Comparison of ENCODE assay signal across 7 cellular contexts in the genomic region with DNA sequence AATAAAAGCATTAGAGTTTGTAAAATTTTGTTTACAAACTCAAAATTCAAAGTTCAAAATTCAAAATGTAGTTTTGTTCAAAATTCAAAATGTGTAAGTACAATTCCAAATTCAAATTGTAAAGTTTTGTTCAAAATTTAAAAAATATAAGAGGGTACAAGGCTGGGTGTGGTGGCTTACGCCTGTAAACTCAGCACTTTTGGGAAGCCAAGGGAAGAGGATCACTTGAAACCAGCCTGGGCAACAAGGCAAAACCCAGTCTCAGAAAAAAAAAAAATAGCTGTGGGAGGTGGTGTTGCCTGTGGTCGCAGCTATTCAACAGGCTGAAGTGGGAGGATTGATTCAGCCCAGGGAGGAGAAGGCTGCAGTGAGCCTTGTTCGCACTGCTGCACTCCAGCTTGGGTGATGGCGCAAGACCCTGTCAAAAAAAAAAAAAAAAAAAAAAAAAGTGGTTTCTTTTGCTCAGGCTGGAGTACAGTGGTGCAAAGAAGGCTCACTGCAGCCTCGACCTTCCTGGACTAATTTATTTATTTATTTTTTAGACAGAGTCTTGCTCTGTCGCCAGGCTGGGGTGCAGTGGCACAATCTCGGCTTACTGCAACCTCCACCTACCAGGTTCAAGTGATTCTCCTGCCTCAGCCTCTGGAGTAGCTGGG. TPM values are rescaled to one million over a fixed set of nuclear protein-coding genes. Genes with fewer than 3 reads are reported as not detected.
DNase-seq lines count a peak whose midpoint lies in the region; ATAC-seq and TF ChIP-seq lines count a peak whose summit lies in the region.
"Had no signal": no experiment of that assay in that cellular context is flagged by ENCODE, and none has a peak within 500 bp of the region (broad histone marks: within the 10 kb centered on the region; RNA-seq: fewer than 3 reads in every experiment).

No MANE protein-coding gene starts in this region.

- H3K4me1 Mint-ChIP-seq in CD8-positive, alpha-beta T cell (ENCODE audit: low read depth) = peaks cover 8% of the 10 kb centered on the region
- peaks cover 26% of the 10 kb centered on the region for H3K4me1 Mint-ChIP-seq in osteocyte (ENCODE audit: unreplicated experiment)

- intact Hi-C loops in CD8-positive, alpha-beta T cell (cut with DNase I, micrococcal nuclease) = no loop called here

- TF ChIP-seq CTCF in lung (IDR thresholded peaks at IDR 0.05; ENCODE audit: control extremely low read depth, extremely low read depth) = no peak
- TF ChIP-seq CTCF in CD8-positive, alpha-beta T cell (IDR thresholded peaks at IDR 0.05) = no peak
- TF ChIP-seq CTCF in osteocyte (IDR thresholded peaks at IDR 0.05) = no peak

- no peaks in the 10 kb centered on the region for H3K9me3 Mint-ChIP-seq in CD8-positive, alpha-beta T cell
- no peaks in the 10 kb centered on the region for H3K9me3 Mint-ChIP-seq in osteocyte (ENCODE audit: unreplicated experiment)

- H3K27me3 ChIP-seq in GM23248 (replicated peaks; ENCODE audit: insufficient read depth) (no peaks in the 10 kb centered on the region), lung (ENCODE audit: control insufficient read depth, insufficient read depth) (no peaks in the 10 kb centered on the region)
- no peaks in the 10 kb centered on the region for H3K27me3 ChIP-seq in CD8-positive, alpha-beta T cell (ENCODE audit: insufficient read depth, low read length)

- DNase-seq in GM23248 = peak; percentile 87
- peak; percentile 82 for DNase-seq in RPMI7951 (ENCODE audit: low read depth)
- DNase-seq in lung (ENCODE audit: low spot score) = no peak
- DNase-seq in CD8-positive, alpha-beta T cell = no peak
- no peak for DNase-seq in osteocyte (ENCODE audit: extremely low spot score, unreplicated experiment)
- DNase-seq: heart right ventricle had no signal

- no peaks in the 10 kb centered on the region for H3K36me3 Mint-ChIP-seq in CD8-positive, alpha-beta T cell
- H3K36me3 Mint-ChIP-seq in osteocyte (ENCODE audit: unreplicated experiment) = peaks cover 1% of the 10 kb centered on the region

- peaks cover 10% of the 10 kb centered on the region for H3K27me3 Mint-ChIP-seq in CD8-positive, alpha-beta T cell (ENCODE audit: low read depth)
- H3K27me3 Mint-ChIP-seq in osteocyte (ENCODE audit: unreplicated experiment) = peaks cover 4% of the 10 kb centered on the region

- H3K9me2 ChIP-seq in GM23248 (ENCODE audit: insufficient read depth) = no peaks in the 10 kb centered on the region

- H3K4me1 ChIP-seq in GM23248 (ENCODE audit: insufficient read depth) = peaks cover 49% of the 10 kb centered on the region
- H3K4me1 ChIP-seq in lung (ENCODE audit: control insufficient read depth in 2 of 2, insufficient read depth in 2 of 2, low read length in 2 of 2) = peaks cover 0 to 1% of the 10 kb centered on the region in 2 donors
- peaks cover 8% of the 10 kb centered on the region for H3K4me1 ChIP-seq in CD8-positive, alpha-beta T cell (ENCODE audit: insufficient read depth, low read length)

- H3K4me2 ChIP-seq in GM23248 (ENCODE audit: unreplicated experiment) = no peak overlapping the region

- no peak overlapping the region for H3K4me3 ChIP-seq in GM23248
- no peak overlapping the region for H3K4me3 ChIP-seq in lung
- no peak overlapping the region for H3K4me3 ChIP-seq in CD8-positive, alpha-beta T cell (ENCODE audit: low read depth, low read length)
- H3K4me3 ChIP-seq: heart right ventricle had no signal

- in situ Hi-C loops in GM23248 (cut with MboI) = no loop called here

- H3F3A ChIP-seq in GM23248 (ENCODE audit: insufficient read depth) = peaks cover 25% of the 10 kb centered on the region

- H3K27ac ChIP-seq in GM23248 (0 out of 2 replicates have a peak overlapping the region, but pooled peaks have one; percentile 31), lung (ENCODE audit: low read depth in 1 of 2, low read length in 1 of 2) (no peak overlapping the region)
- H3K27ac ChIP-seq in CD8-positive, alpha-beta T cell (ENCODE audit: low read depth, low read length) = no peak overlapping the region
- H3K27ac ChIP-seq: heart right ventricle had no signal

- ATAC-seq in lung (ENCODE audit: insufficient read depth, low FRiP score) = peak; percentile 66
- no peak for ATAC-seq in CD8-positive, alpha-beta T cell
- ATAC-seq in HG03442 (IDR thresholded peaks at IDR 0.05; ENCODE audit: unreplicated experiment) = no peak

- WGBS in GM23248 (ENCODE audit: low coverage in 1 of 2, low lambda C conversion rate in 2 of 2, missing lambda C conversion rate in 2 of 2), 2 experiments = 26% methylated on average over 7 of the region's 7 CpGs
- 40 to 42% methylated on average over 7 of the region's 7 CpGs for WGBS in lung, 2 donors

- H4K20me1 ChIP-seq in GM23248 (ENCODE audit: insufficient read depth) = no peaks in the 10 kb centered on the region

- no peaks in the 10 kb centered on the region for H3K9me3 ChIP-seq in GM23248 (ENCODE audit: low read depth)
- no peaks in the 10 kb centered on the region for H3K9me3 ChIP-seq in lung (ENCODE audit: control insufficient read depth in 2 of 2, insufficient read depth in 1 of 2, low read length in 1 of 2)
- no peaks in the 10 kb centered on the region for H3K9me3 ChIP-seq in CD8-positive, alpha-beta T cell (ENCODE audit: low read length)
- H3K9me3 ChIP-seq: heart right ventricle had no signal

- no peaks in the 10 kb centered on the region for H3K79me2 ChIP-seq in GM23248 (ENCODE audit: insufficient read depth)

- H2AFZ ChIP-seq in GM23248 = no peak overlapping the region

- POLR2A ChIA-PET in CD8-positive, alpha-beta T cell (lab: Charles Lee) = interaction anchor here (0.6 to 0.7 kb wide), 2 partner anchors 47 to 1251 kb away, joined by 3 read pairs; no protein-coding TSS in a partner anchor

- no peaks in the 10 kb centered on the region for H3K36me3 ChIP-seq in GM23248 (ENCODE audit: low read depth)
- no peaks in the 10 kb centered on the region for H3K36me3 ChIP-seq in lung (ENCODE audit: control insufficient read depth in 2 of 2, insufficient read depth in 2 of 2, low read length in 2 of 2)
- no peaks in the 10 kb centered on the region for H3K36me3 ChIP-seq in CD8-positive, alpha-beta T cell (ENCODE audit: insufficient read depth, low read length)
- H3K36me3 ChIP-seq: heart right ventricle had no signal

- H3K9ac ChIP-seq in GM23248 = no peak overlapping the region

- no peak overlapping the region for H3K27ac Mint-ChIP-seq in CD8-positive, alpha-beta T cell
- no peak overlapping the region for H3K27ac Mint-ChIP-seq in osteocyte (ENCODE audit: unreplicated experiment)

- CTCF ChIA-PET in CD8-positive, alpha-beta T cell (lab: Charles Lee) = interaction anchor here (2.0 kb wide), 1 partner anchor 44 kb away, joined by 4 read pairs; no protein-coding TSS in a partner anchor

- H3K4me3 Mint-ChIP-seq in CD8-positive, alpha-beta T cell = no peak overlapping the region
- H3K4me3 Mint-ChIP-seq in osteocyte (ENCODE audit: unreplicated experiment) = no peak overlapping the region

RNA-seq across cellular contexts. Expression of a gene that starts 5.4 kb away (rescaled TPM):
- 2.0 and 6.1 TPM in 2 replicates for total RNA-seq in GM23248 (2014; rRNA removed; shearing (Covaris generic))
- polyA plus RNA-seq in GM23248 (2016; fragmentation: Nextera tagmentation; extraction: Ambion mirVana) = not detected in 2 replicates
- 1.2 and 1.4 TPM in 2 replicates for total RNA-seq in RPMI7951 (2014; rRNA removed; shearing (Covaris generic))
- total RNA-seq in lung = 1 to 10 TPM; 6.4 to 7.3 TPM
- 1 to 10 TPM; 2.8 to 3.9 TPM for polyA plus RNA-seq in lung
- under 1 TPM in 1 of 2 experiments, not detected in 1; 0.27 TPM for total RNA-seq in CD8-positive, alpha-beta T cell
- total RNA-seq in osteocyte = 8.3 and 8.8 TPM in 2 replicates

RNA-seq across cellular contexts. Expression of a gene that starts 9.8 kb away (rescaled TPM):
- total RNA-seq in GM23248 (2014; rRNA removed; shearing (Covaris generic)) = 40.2 and 41.5 TPM in 2 replicates
- polyA plus RNA-seq in GM23248 (2016; fragmentation: Nextera tagmentation; extraction: Ambion mirVana) = 26.5 and 27.5 TPM in 2 replicates
- total RNA-seq in RPMI7951 (2014; rRNA removed; shearing (Covaris generic)) = 38.6 and 46.1 TPM in 2 replicates
- 10 to 100 TPM; 37.6 to 43.4 TPM for total RNA-seq in lung
- polyA plus RNA-seq in lung = 10 to 100 TPM; 21.2 to 31.9 TPM
- total RNA-seq in CD8-positive, alpha-beta T cell = 10 to 100 TPM; 30.2 to 33.7 TPM
- 62.4 and 66.7 TPM in 2 replicates for total RNA-seq in osteocyte

RNA-seq across cellular contexts. Expression of a gene that starts 20.2 kb away (rescaled TPM):
- total RNA-seq in GM23248 (2014; rRNA removed; shearing (Covaris generic)) = 1.3 and 2.1 TPM in 2 replicates
- polyA plus RNA-seq in GM23248 (2016; fragmentation: Nextera tagmentation; extraction: Ambion mirVana) = 1.4 and 2.3 TPM in 2 replicates
- not detected in 2 replicates for total RNA-seq in RPMI7951 (2014; rRNA removed; shearing (Covaris generic))
- total RNA-seq in lung = 100 to 1,000 TPM in 1 of 2 donors, 10 to 100 TPM in 1; 28.6 to 194 TPM
- polyA plus RNA-seq in lung = 100 to 1,000 TPM in 1 of 2 donors, 10 to 100 TPM in 1; 69.1 to 230 TPM
- 1 to 10 TPM; 1.1 to 1.4 TPM for total RNA-seq in CD8-positive, alpha-beta T cell
- 2.3 and 2.4 TPM in 2 replicates for total RNA-seq in osteocyte

RNA-seq across cellular contexts. Expression of a gene that starts 28.5 kb away (rescaled TPM):
- total RNA-seq in GM23248 (2014; rRNA removed; shearing (Covaris generic)) = not detected in 2 replicates
- not detected in 2 replicates for polyA plus RNA-seq in GM23248 (2016; fragmentation: Nextera tagmentation; extraction: Ambion mirVana)
- total RNA-seq in RPMI7951 (2014; rRNA removed; shearing (Covaris generic)) = 1.5 TPM in 1 of 2 replicates, not detected in the other
- total RNA-seq in lung = 100 to 1,000 TPM in 1 of 2 donors, 10 to 100 TPM in 1; 66.4 to 121 TPM
- polyA plus RNA-seq in lung = 10 to 100 TPM; 22.2 to 33.0 TPM
- total RNA-seq in CD8-positive, alpha-beta T cell = under 1 TPM in 1 of 2 experiments, not detected in 1; 0.42 TPM
- not detected in 2 replicates for total RNA-seq in osteocyte

RNA-seq across cellular contexts. Expression of a gene that starts 38.6 kb away (rescaled TPM):
- total RNA-seq in GM23248 (2014; rRNA removed; shearing (Covaris generic)) = 4.4 and 7.3 TPM in 2 replicates
- polyA plus RNA-seq in GM23248 (2016; fragmentation: Nextera tagmentation; extraction: Ambion mirVana) (3.4 and 3.9 TPM in 2 replicates), lung (100 to 1,000 TPM; 173 to 297 TPM)
- total RNA-seq in RPMI7951 (2014; rRNA removed; shearing (Covaris generic)) = 0.72 and 1.8 TPM in 2 replicates
- total RNA-seq in lung (100 to 1,000 TPM; 212 to 255 TPM), osteocyte (4.2 and 6.9 TPM in 2 replicates)
- 1 to 10 TPM; 1.3 to 2.3 TPM for total RNA-seq in CD8-positive, alpha-beta T cell

Comparison
In these comparisons a context has a peak if more than half of its experiments do, and no peak if none do; other contexts are left out.
1. DNase-seq: peak in GM23248 (single experiment) and RPMI7951 (single experiment); none in lung (single experiment), CD8-positive, alpha-beta T cell (0 of 7) and osteocyte (single experiment).